12 cellular contexts compared by ENCODE assay signal in genomic region chr1:53376041-53376461, GRCh38. TPM values are rescaled to one million over a fixed set of nuclear protein-coding genes. Genes with fewer than 3 reads are reported as not detected.
DNase-seq lines count a peak whose midpoint lies in the region; ATAC-seq and TF ChIP-seq lines count a peak whose summit lies in the region.
"Had no signal": no experiment of that assay in that cellular context is flagged by ENCODE, and none has a peak within 500 bp of the region (broad histone marks: within the 10 kb centered on the region; RNA-seq: fewer than 3 reads in every experiment).

No MANE protein-coding gene starts in this region.

- no peak overlapping the region for H3K27ac ChIP-seq in cardiac muscle cell

- H3K27me3 Mint-ChIP-seq in type B pancreatic cell: peaks cover 23% of the 10 kb centered on the region
- no peaks in the 10 kb centered on the region for H3K27me3 Mint-ChIP-seq in activated T-helper 17 cell treated with anti-CD3 and anti-CD28 coated beads, Interleukin-2, amount 50 U/mL, for 72 hours

- no peaks in the 10 kb centered on the region for H3K9me3 Mint-ChIP-seq in type B pancreatic cell
- no peaks in the 10 kb centered on the region for H3K9me3 Mint-ChIP-seq in activated T-helper 17 cell treated with anti-CD3 and anti-CD28 coated beads, Interleukin-2, amount 50 U/mL, for 72 hours
- H3K9me3 Mint-ChIP-seq: activated naive CD4-positive, alpha-beta T cell treated with anti-CD3 and anti-CD28 coated beads for 36 hours had no signal

- TF ChIP-seq CTCF in cardiac muscle cell (IDR thresholded peaks at IDR 0.05; ENCODE audit: low read depth, low read length) (peak; percentile 3), type B pancreatic cell (conservative IDR thresholded peaks at IDR 0.05) (no peak)

- H3K27me3 ChIP-seq in cardiac muscle cell: peaks cover 47% of the 10 kb centered on the region

- no peak overlapping the region for H3K4me3 Mint-ChIP-seq in type B pancreatic cell
- H3K4me3 Mint-ChIP-seq in activated T-helper 17 cell treated with anti-CD3 and anti-CD28 coated beads, Interleukin-2, amount 50 U/mL, for 72 hours: no peak overlapping the region
- H3K4me3 Mint-ChIP-seq: activated naive CD4-positive, alpha-beta T cell treated with anti-CD3 and anti-CD28 coated beads for 36 hours had no signal

- peaks cover 11% of the 10 kb centered on the region for H3K4me1 ChIP-seq in cardiac muscle cell (ENCODE audit: low read depth)

- H3K9me3 ChIP-seq in cardiac muscle cell (ENCODE audit: low read depth): no peaks in the 10 kb centered on the region

- H3K27ac Mint-ChIP-seq in type B pancreatic cell: no peak overlapping the region
- no peak overlapping the region for H3K27ac Mint-ChIP-seq in activated T-helper 17 cell treated with anti-CD3 and anti-CD28 coated beads, Interleukin-2, amount 50 U/mL, for 72 hours
- H3K27ac Mint-ChIP-seq: activated naive CD4-positive, alpha-beta T cell treated with anti-CD3 and anti-CD28 coated beads for 36 hours had no signal

- H3K36me3 Mint-ChIP-seq in type B pancreatic cell: no peaks in the 10 kb centered on the region
- H3K36me3 Mint-ChIP-seq in activated T-helper 17 cell treated with anti-CD3 and anti-CD28 coated beads, Interleukin-2, amount 50 U/mL, for 72 hours (ENCODE audit: low read depth): no peaks in the 10 kb centered on the region

- intact Hi-C loops in Right ventricle myocardium superior (cut with DNase I): loop anchor here (5.0 kb wide), 1 partner anchor 89 kb away; no protein-coding TSS in a partner anchor

- DNase-seq in cardiac muscle cell (ENCODE audit: low read depth in 1 of 2, low spot score in 1 of 2): no peak
- DNase-seq in Right ventricle myocardium superior: no peak
- DNase-seq in NCI-H82 (lab: John Stamatoyannopoulos, UW): peak; percentile 99
- peak; percentile 48 for DNase-seq in islet precursor cell
- DNase-seq in type B pancreatic cell (ENCODE audit: extremely low spot score, unreplicated experiment): peak; percentile 65
- DNase-seq: activated CD4-positive, alpha-beta T cell treated with anti-CD3 and anti-CD28 coated beads for 48 hours; activated naive CD4-positive, alpha-beta T cell treated with anti-CD3 and anti-CD28 coated beads for 36 hours; GOT3; midbrain had no signal

- no peaks in the 10 kb centered on the region for H3K36me3 ChIP-seq in cardiac muscle cell

- H3K4me3 ChIP-seq in cardiac muscle cell: no peak overlapping the region

- no peak for ATAC-seq in Right ventricle myocardium superior (ENCODE audit: poor library complexity)
- no peak for ATAC-seq in GM18519 (IDR thresholded peaks at IDR 0.05; ENCODE audit: low FRiP score, unreplicated experiment)
- ATAC-seq in HG02678 (IDR thresholded peaks at IDR 0.05; ENCODE audit: unreplicated experiment): no peak
- no peak for ATAC-seq in activated T-helper 17 cell treated with anti-CD3 and anti-CD28 coated beads, Interleukin-2, amount 50 U/mL, for 72 hours (replicated peaks)

- peaks cover 10% of the 10 kb centered on the region for H3K4me1 Mint-ChIP-seq in type B pancreatic cell (ENCODE audit: unreplicated experiment)
- H3K4me1 Mint-ChIP-seq in activated T-helper 17 cell treated with anti-CD3 and anti-CD28 coated beads, Interleukin-2, amount 50 U/mL, for 72 hours: no peaks in the 10 kb centered on the region

RNA-seq across cellular contexts. Expression of gene LRP8, which starts 48.2 kb away (rescaled TPM):
- total RNA-seq in cardiac muscle cell (7.0 and 9.7 TPM in 2 replicates), Right ventricle myocardium superior (1.5 TPM), type B pancreatic cell (ENCODE audit: low replicate concordance) (7.1 and 16.5 TPM in 2 replicates)
- 5.4 and 9.0 TPM in 2 replicates for polyA plus RNA-seq in cardiac muscle cell
- 10 to 100 TPM; 36.0 to 68.1 TPM for total RNA-seq in activated T-helper 17 cell treated with anti-CD3 and anti-CD28 coated beads, Interleukin-2, amount 50 U/mL, for 72 hours

Comparison
In these comparisons a context has a peak if more than half of its experiments do, and no peak if none do; other contexts are left out.
1. DNase-seq: peak in NCI-H82 (single experiment), islet precursor cell (single experiment) and type B pancreatic cell (single experiment); none in cardiac muscle cell (0 of 2) and Right ventricle myocardium superior (single experiment).